ENCODE assay signal across 1 cellular context in genomic region chr16:87854053-87854906, GRCh38.
TF ChIP-seq lines count a peak whose summit lies in the region.

No MANE protein-coding gene starts in this region.

TF ChIP-seq in IMR-90, 13 proteins besides CTCF, POLR2A, EP300 and RAD21 (continued from another document):
- TF ChIP-seq USF2 (IDR thresholded peaks at IDR 0.05; ENCODE audit: low read depth, low read length) = 0 out of 2 replicates have a peak, but pooled peaks have one; percentile 46
TF ChIP-seq in IMR-90: peak in this region for 1.
